Comparison of ENCODE assay signal across 9 cellular contexts in the genomic region with DNA sequence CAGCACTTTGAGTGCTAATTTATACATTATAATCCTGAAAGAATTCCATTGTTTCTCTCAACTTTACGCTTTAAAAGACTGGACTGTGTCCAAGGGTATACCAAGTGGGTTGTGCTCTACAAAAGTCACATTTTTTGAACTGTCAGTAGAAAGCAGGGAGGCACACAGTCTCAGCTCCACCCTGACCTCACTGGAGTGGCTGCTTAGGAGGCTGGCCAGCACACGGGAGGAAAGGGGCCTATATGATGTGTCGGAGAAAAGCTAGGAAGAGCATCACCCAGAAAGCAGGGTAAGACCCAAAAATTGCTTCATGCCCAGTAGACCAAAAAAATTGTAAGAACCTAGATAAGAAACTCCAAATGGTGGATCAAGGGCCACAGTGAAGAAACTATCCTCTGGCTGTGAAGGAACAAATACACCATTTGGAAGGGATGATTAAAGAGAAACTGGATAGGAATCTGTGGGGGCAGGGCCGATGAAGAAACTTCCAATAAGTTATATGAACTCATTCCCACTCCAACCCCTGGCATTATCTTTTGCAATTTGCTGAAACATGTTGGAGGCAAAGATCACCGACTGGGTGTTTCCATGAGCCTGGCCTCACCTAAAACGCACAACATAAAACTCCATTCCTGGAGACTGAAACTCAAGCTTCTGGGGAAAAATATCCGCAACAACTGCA. TPM values are rescaled to one million over a fixed set of nuclear protein-coding genes. Genes with fewer than 3 reads are reported as not detected.
DNase-seq lines count a peak whose midpoint lies in the region; FAIRE-seq and TF ChIP-seq lines count a peak whose summit lies in the region.
"Had no signal": no experiment of that assay in that cellular context is flagged by ENCODE, and none has a peak within 500 bp of the region (broad histone marks: within the 10 kb centered on the region; RNA-seq: fewer than 3 reads in every experiment).

No MANE protein-coding gene starts in this region.

- DNase-seq in right atrium auricular region (ENCODE audit: low spot score) (no peak), cardiac septum (ENCODE audit: low spot score) (no peak), bronchial epithelial cell (ENCODE audit: low read depth) (no peak), mesendoderm (no peak), vagina (ENCODE audit: extremely low spot score in 2 of 2) (no peak), NCI-H2227 (lab: John Stamatoyannopoulos, UW; ENCODE audit: unreplicated experiment) (no peak)
- DNase-seq in activated CD8-positive, alpha-beta memory T cell treated with anti-CD3 and anti-CD28 coated beads, Interleukin-2, amount 50 U/mL, for 4 hours: no peak
- no peak for DNase-seq in stimulated activated CD4-positive, alpha-beta T cell treated with anti-CD3 and anti-CD28 coated beads, Interleukin-2, amount 100 ng/mL, for 24 hours

- H3K56ac ChIP-seq in mesendoderm (ENCODE audit: low read length): peak overlapping the region; percentile 98

- H3K4me1 ChIP-seq in right atrium auricular region (peaks cover 4 to 67% of the 10 kb centered on the region in 2 donors), mesendoderm (ENCODE audit: control insufficient read depth, low read depth, low read length) (peaks cover 12% of the 10 kb centered on the region), vagina (peaks cover 74% of the 10 kb centered on the region)

- H3K4me3 ChIP-seq in right atrium auricular region (peak overlapping the region; percentile 88 to 94), bronchial epithelial cell (ENCODE audit: low read depth, low read length) (peak overlapping the region; percentile 99), mesendoderm (ENCODE audit: low read length) (peak overlapping the region; percentile 10), vagina (peak overlapping the region; percentile 83 to 98)

- H2BK120ac ChIP-seq in mesendoderm (ENCODE audit: low read depth, low read length): no peak overlapping the region

- H3K79me1 ChIP-seq in mesendoderm (ENCODE audit: low read length): peaks cover 2% of the 10 kb centered on the region

- peaks cover 31% of the 10 kb centered on the region for H3K79me2 ChIP-seq in mesendoderm (ENCODE audit: control insufficient read depth, insufficient read depth, low read length)

- H3K27me3 ChIP-seq in right atrium auricular region (no peaks in the 10 kb centered on the region), bronchial epithelial cell (ENCODE audit: control insufficient read depth, insufficient read depth, low read length) (no peaks in the 10 kb centered on the region), mesendoderm (ENCODE audit: insufficient read depth, low read length, poor library complexity) (no peaks in the 10 kb centered on the region), vagina (no peaks in the 10 kb centered on the region)

- H3K4ac ChIP-seq in mesendoderm (ENCODE audit: low read depth, low read length): no peak overlapping the region

- no peak overlapping the region for H3K23ac ChIP-seq in mesendoderm (ENCODE audit: low read length)

- H4K5ac ChIP-seq in mesendoderm (ENCODE audit: low read length): no peak overlapping the region

- H4K8ac ChIP-seq in mesendoderm (ENCODE audit: low read depth, low read length): no peak overlapping the region

- no peak overlapping the region for H2BK5ac ChIP-seq in mesendoderm (ENCODE audit: low read length)

- no peak overlapping the region for H2BK15ac ChIP-seq in mesendoderm (replicated peaks; ENCODE audit: low read depth)

- WGBS in mesendoderm (ENCODE audit: extremely low coverage, insufficient coverage, low lambda C conversion rate): no CpG with 5 or more reads among the region's 7 CpGs

- peak overlapping the region; percentile 94 to 96 for H3K27ac ChIP-seq in right atrium auricular region
- peak overlapping the region; percentile 10 for H3K27ac ChIP-seq in mesendoderm (ENCODE audit: low read depth, low read length)
- peak overlapping the region; percentile 97 for H3K27ac ChIP-seq in vagina
- H3K27ac ChIP-seq: HL-60 had no signal

- peak overlapping the region; percentile 40 for H3K18ac ChIP-seq in mesendoderm (ENCODE audit: low read length)

- no peak for TF ChIP-seq CTCF in right atrium auricular region (IDR thresholded peaks at IDR 0.05)
- no peak for TF ChIP-seq CTCF in bronchial epithelial cell (IDR thresholded peaks at IDR 0.05; ENCODE audit: insufficient read depth, low read length, severe bottlenecking)
- TF ChIP-seq CTCF in vagina (IDR thresholded peaks at IDR 0.05): no peak

- no peak for TF ChIP-seq POLR2A in vagina (IDR thresholded peaks at IDR 0.05)

- H3K9ac ChIP-seq in mesendoderm (ENCODE audit: low read length): peak overlapping the region; percentile 95

- no peak overlapping the region for H2AK5ac ChIP-seq in mesendoderm (ENCODE audit: low read length)

- intact Hi-C loops in cardiac septum (cut with DNase I) (loop anchor here (1.0 to 2.0 kb wide), 2 partner anchors 43 to 46 kb away; no protein-coding TSS in a partner anchor), vagina (cut with DNase I) (no loop called here)

- peak overlapping the region; percentile 76 for H3K4me2 ChIP-seq in mesendoderm (ENCODE audit: low read length)

- H3K9me3 ChIP-seq in right atrium auricular region (no peaks in the 10 kb centered on the region), vagina (no peaks in the 10 kb centered on the region)

- no peaks in the 10 kb centered on the region for H3K36me3 ChIP-seq in right atrium auricular region
- H3K36me3 ChIP-seq in bronchial epithelial cell (ENCODE audit: control insufficient read depth, insufficient read depth, low read length): peaks cover 2% of the 10 kb centered on the region
- no peaks in the 10 kb centered on the region for H3K36me3 ChIP-seq in mesendoderm (ENCODE audit: control insufficient read depth, insufficient read depth, low read length)
- H3K36me3 ChIP-seq in vagina: peaks cover 0 to under 1% of the 10 kb centered on the region in 2 donors

- no peak for FAIRE-seq in bronchial epithelial cell (lab: Jason Lieb, UNC)

RNA-seq across cellular contexts. Expression of a gene that starts 1.9 kb away (rescaled TPM):
- total RNA-seq in right atrium auricular region (100 to 1,000 TPM in 1 of 2 donors, 10 to 100 TPM in 1; 75.2 to 116 TPM), cardiac septum (131 TPM), bronchial epithelial cell (120 and 212 TPM in 2 replicates), vagina (176 TPM)
- 181 TPM for polyA plus RNA-seq in mesendoderm (2013, experiment 1 of 2)
- 187 TPM for polyA plus RNA-seq in mesendoderm (2013, experiment 2 of 2)

RNA-seq across cellular contexts. Expression of a gene that starts 45.0 kb away (rescaled TPM):
- total RNA-seq in right atrium auricular region (100 to 1,000 TPM in 1 of 2 donors, 10 to 100 TPM in 1; 59.0 to 172 TPM), cardiac septum (90.8 TPM), bronchial epithelial cell (58.7 and 151 TPM in 2 replicates), vagina (559 TPM)
- 847 TPM for polyA plus RNA-seq in mesendoderm (2013, experiment 1 of 2)
- polyA plus RNA-seq in mesendoderm (2013, experiment 2 of 2): 867 TPM

Comparison
In these comparisons a context has a peak if more than half of its experiments do, and no peak if none do; other contexts are left out.
1. H3K27ac ChIP-seq: peak in every context shown above with its lines; median percentile 97 in vagina; 95 in right atrium auricular region; 10 in mesendoderm.
2. H3K4me3 ChIP-seq: peak in every context shown above with its lines; median percentile 99 in bronchial epithelial cell; 91 in right atrium auricular region; 90 in vagina; 10 in mesendoderm.